22 cellular contexts compared by ENCODE assay signal in the genomic region with DNA sequence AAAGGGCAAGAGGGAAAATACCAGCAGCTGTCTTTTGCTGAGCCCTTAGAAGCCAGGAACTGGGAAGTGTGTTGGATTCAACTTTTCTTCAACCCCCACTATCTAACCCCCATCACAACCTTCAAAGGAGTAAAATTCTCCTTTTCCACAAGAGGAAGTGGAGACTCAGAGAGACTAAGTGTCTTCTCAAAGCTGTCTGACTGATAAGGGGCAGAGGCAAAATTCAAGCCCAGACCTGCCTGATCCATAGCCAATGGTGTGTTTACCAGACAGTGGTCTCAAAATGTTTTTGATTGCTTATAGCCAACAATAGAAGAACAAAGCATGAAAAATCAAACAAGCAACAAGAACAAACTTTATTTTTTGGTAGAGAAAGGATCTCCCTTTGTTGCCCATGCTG.
DNase-seq lines count a peak whose midpoint lies in the region; ATAC-seq and TF ChIP-seq lines count a peak whose summit lies in the region.
"Had no signal": no experiment of that assay in that cellular context is flagged by ENCODE, and none has a peak within 500 bp of the region (broad histone marks: within the 10 kb centered on the region; RNA-seq: fewer than 3 reads in every experiment).

No MANE protein-coding gene starts in this region.

- H2AFZ ChIP-seq in mammary epithelial cell (ENCODE audit: low read depth, low read length) = peak overlapping the region; percentile 23
- H2AFZ ChIP-seq: GM23338 had no signal

- no peak overlapping the region for H3K27ac Mint-ChIP-seq in MCF 10A (ENCODE audit: low read depth, unreplicated experiment)
- no peak overlapping the region for H3K27ac Mint-ChIP-seq in activated CD4-positive, alpha-beta memory T cell treated with anti-CD3 and anti-CD28 coated beads, Interleukin-2, amount 10 ng/mL, durations not matched to agents 7 days and 5 days
- H3K27ac Mint-ChIP-seq: CD4-positive, alpha-beta T cell; GM23338; H9; T-cell had no signal

- ATAC-seq in RWPE2 (ENCODE audit: low read depth) = no peak
- ATAC-seq in HG02642 (IDR thresholded peaks at IDR 0.05; ENCODE audit: poor library complexity, unreplicated experiment) = no peak
- ATAC-seq: A549, GM23338, Right ventricle myocardium inferior, SK-N-SH treated with all-trans-retinoic acid at 6 μM for 48 hours, T-cell had no signal

- H3K4me1 Mint-ChIP-seq in MCF 10A (ENCODE audit: insufficient read depth, unreplicated experiment) = no peaks in the 10 kb centered on the region
- H3K4me1 Mint-ChIP-seq in activated CD4-positive, alpha-beta memory T cell treated with anti-CD3 and anti-CD28 coated beads, Interleukin-2, amount 10 ng/mL, durations not matched to agents 7 days and 5 days = no peaks in the 10 kb centered on the region
- H3K4me1 Mint-ChIP-seq: T-cell had no signal

- TF ChIP-seq CTCF in mammary epithelial cell (conservative IDR thresholded peaks at IDR 0.05 in 1 of 2, IDR thresholded peaks at IDR 0.05 in 1 of 2; ENCODE audit: extremely low read depth in 1 of 2, insufficient read depth in 1 of 2, low read depth in 1 of 2, low read length in 2 of 2) (no peak), MCF 10A (IDR thresholded peaks at IDR 0.05; ENCODE audit: unreplicated experiment) (no peak), RWPE2 (IDR thresholded peaks at IDR 0.05; ENCODE audit: poor library complexity, severe bottlenecking) (no peak)

- no peaks in the 10 kb centered on the region for H3K36me3 ChIP-seq in mammary epithelial cell (ENCODE audit: insufficient read depth, low read length)
- H3K36me3 ChIP-seq in RWPE2 (ENCODE audit: low read depth) = 0 out of 2 replicates have a peak, but pooled peaks cover 3% of the 10 kb centered on the region
- H3K36me3 ChIP-seq: BLaER1 treated with 17β-estradiol and CSF1 and Interleukin-3, amounts not matched to agents 10 nM and 100 nM; SJCRH30 had no signal

- no peak overlapping the region for H3K4me3 ChIP-seq in mammary epithelial cell (replicated peaks in 1 of 3; ENCODE audit: insufficient read depth in 1 of 3, low read depth in 2 of 3, low read length in 3 of 3)
- no peak overlapping the region for H3K4me3 ChIP-seq in RWPE2 (ENCODE audit: severe bottlenecking)
- H3K4me3 ChIP-seq: A549; BLaER1 treated with 17β-estradiol and CSF1 and Interleukin-3, amounts not matched to agents 10 nM and 100 nM; GM23338; SJCRH30 had no signal

- H3K79me2 ChIP-seq in mammary epithelial cell (ENCODE audit: insufficient read depth, low read length) = peaks cover 25% of the 10 kb centered on the region

- dilution Hi-C loops in mammary epithelial cell (cut with HindIII; ENCODE audit: low sequenced_read_pairs) = no loop called here

- H3K27me3 ChIP-seq in mammary epithelial cell (ENCODE audit: insufficient read depth, low read length) (no peaks in the 10 kb centered on the region), RWPE2 (ENCODE audit: insufficient read depth, poor library complexity, severe bottlenecking) (no peaks in the 10 kb centered on the region)
- H3K27me3 ChIP-seq: BLaER1 treated with 17β-estradiol and CSF1 and Interleukin-3, amounts not matched to agents 10 nM and 100 nM; SJCRH30 had no signal

- peaks cover 3% of the 10 kb centered on the region for H3K9me3 ChIP-seq in mammary epithelial cell (replicated peaks; ENCODE audit: insufficient read depth, low read length)
- no peaks in the 10 kb centered on the region for H3K9me3 ChIP-seq in RWPE2 (ENCODE audit: severe bottlenecking)
- H3K9me3 ChIP-seq: A549; BLaER1 treated with 17β-estradiol and CSF1 and Interleukin-3, amounts not matched to agents 10 nM and 100 nM; SJCRH30 had no signal

- H3K27me3 Mint-ChIP-seq in MCF 10A (ENCODE audit: insufficient read depth, unreplicated experiment) = no peaks in the 10 kb centered on the region
- no peaks in the 10 kb centered on the region for H3K27me3 Mint-ChIP-seq in activated CD4-positive, alpha-beta memory T cell treated with anti-CD3 and anti-CD28 coated beads, Interleukin-2, amount 10 ng/mL, durations not matched to agents 7 days and 5 days
- H3K27me3 Mint-ChIP-seq: CD4-positive, alpha-beta T cell had no signal

- BruUV-seq in mammary epithelial cell (replicated peaks; lab: Mats Ljungman, UMichigan) = no TSS peak
- no TSS peak for BruUV-seq in MCF 10A (replicated peaks; lab: Mats Ljungman, UMichigan)

- POLR2A ChIA-PET in MCF 10A (lab: Yijun Ruan, JAX) = no interaction called here
- POLR2A ChIA-PET in activated CD4-positive, alpha-beta memory T cell treated with anti-CD3 and anti-CD28 coated beads, Interleukin-2, amount 10 ng/mL, durations not matched to agents 7 days and 5 days (lab: Charles Lee) = no interaction called here

- no peak overlapping the region for H3K9ac ChIP-seq in mammary epithelial cell (ENCODE audit: insufficient read depth, low read length)
- H3K9ac ChIP-seq: BLaER1 treated with 17β-estradiol and CSF1 and Interleukin-3, amounts not matched to agents 10 nM and 100 nM had no signal

- CTCF ChIA-PET in mammary epithelial cell (lab: Charles Lee; ENCODE audit: low non-redundant PET) (no interaction called here), MCF 10A (lab: Yijun Ruan, JAX) (no interaction called here)
- CTCF ChIA-PET in activated CD4-positive, alpha-beta memory T cell treated with anti-CD3 and anti-CD28 coated beads, Interleukin-2, amount 10 ng/mL, durations not matched to agents 7 days and 5 days (lab: Charles Lee) = no interaction called here

- H4K20me1 ChIP-seq in mammary epithelial cell (ENCODE audit: insufficient read depth, low read length) = no peaks in the 10 kb centered on the region
- H4K20me1 ChIP-seq: BLaER1 treated with 17β-estradiol and CSF1 and Interleukin-3, amounts not matched to agents 10 nM and 100 nM had no signal

- in situ Hi-C loops in mammary epithelial cell (cut with MboI; ENCODE audit: low sequenced_read_pairs in 2 of 2) = no loop called here

- H3K4me1 ChIP-seq in mammary epithelial cell (ENCODE audit: insufficient read depth, low read length) = peaks cover 50% of the 10 kb centered on the region
- H3K4me1 ChIP-seq in RWPE2 (ENCODE audit: insufficient read depth, poor library complexity, severe bottlenecking) = peaks cover 47% of the 10 kb centered on the region
- H3K4me1 ChIP-seq: A549, SJCRH30 had no signal

- intact Hi-C loops in mammary epithelial cell (cut with micrococcal nuclease) (no loop called here), MCF 10A (cut with micrococcal nuclease) (no loop called here)

- H3K4me3 Mint-ChIP-seq in MCF 10A (ENCODE audit: unreplicated experiment) = no peak overlapping the region
- H3K4me3 Mint-ChIP-seq in activated CD4-positive, alpha-beta memory T cell treated with anti-CD3 and anti-CD28 coated beads, Interleukin-2, amount 10 ng/mL, durations not matched to agents 7 days and 5 days = no peak overlapping the region
- H3K4me3 Mint-ChIP-seq: CD4-positive, alpha-beta T cell; GM23338; H9; T-cell had no signal

- H3K36me3 Mint-ChIP-seq in MCF 10A (ENCODE audit: insufficient read depth, unreplicated experiment) = no peaks in the 10 kb centered on the region
- H3K36me3 Mint-ChIP-seq in activated CD4-positive, alpha-beta memory T cell treated with anti-CD3 and anti-CD28 coated beads, Interleukin-2, amount 10 ng/mL, durations not matched to agents 7 days and 5 days (ENCODE audit: low read depth) = no peaks in the 10 kb centered on the region
- H3K36me3 Mint-ChIP-seq: T-cell had no signal

- DNase-seq in mammary epithelial cell (no peak), MCF 10A (ENCODE audit: unreplicated experiment) (no peak), RWPE2 (ENCODE audit: low spot score) (no peak), epithelial cell of prostate (ENCODE audit: low read depth, low spot score) (no peak), nucleus accumbens (lab: John Stamatoyannopoulos, UW) (no peak)
- no peak for DNase-seq in activated CD4-positive, alpha-beta memory T cell treated with anti-CD3 and anti-CD28 coated beads, Interleukin-2, amount 10 ng/mL, durations not matched to agents 7 days and 5 days
- DNase-seq: AML-193; CD4-positive, alpha-beta T cell; H9; NCI-H2029 treated with DMSO at 0.1 percent for 48 hours; NCI-H2171; NCI-H226; NCI-H510A; NCI-H69; SJCRH30; T-cell had no signal

- H3K27ac ChIP-seq in mammary epithelial cell (ENCODE audit: insufficient read depth, low read depth, low read length) (peak overlapping the region; percentile 53), RWPE2 (ENCODE audit: poor library complexity, severe bottlenecking) (peak overlapping the region; percentile 100), epithelial cell of prostate (peak overlapping the region; percentile 75)
- H3K27ac ChIP-seq: A549; BLaER1 treated with 17β-estradiol and CSF1 and Interleukin-3, amounts not matched to agents 10 nM and 100 nM; SJCRH30 had no signal

- H3K9me3 Mint-ChIP-seq in MCF 10A (ENCODE audit: unreplicated experiment) = peaks cover 17% of the 10 kb centered on the region
- H3K9me3 Mint-ChIP-seq in activated CD4-positive, alpha-beta memory T cell treated with anti-CD3 and anti-CD28 coated beads, Interleukin-2, amount 10 ng/mL, durations not matched to agents 7 days and 5 days = peaks cover 2% of the 10 kb centered on the region

- H3K4me2 ChIP-seq in mammary epithelial cell (ENCODE audit: insufficient read depth, low read depth, low read length) = no peak overlapping the region
- H3K4me2 ChIP-seq: A549, GM23338 had no signal
